8 cellular contexts compared by ENCODE assay signal in the genomic region with DNA sequence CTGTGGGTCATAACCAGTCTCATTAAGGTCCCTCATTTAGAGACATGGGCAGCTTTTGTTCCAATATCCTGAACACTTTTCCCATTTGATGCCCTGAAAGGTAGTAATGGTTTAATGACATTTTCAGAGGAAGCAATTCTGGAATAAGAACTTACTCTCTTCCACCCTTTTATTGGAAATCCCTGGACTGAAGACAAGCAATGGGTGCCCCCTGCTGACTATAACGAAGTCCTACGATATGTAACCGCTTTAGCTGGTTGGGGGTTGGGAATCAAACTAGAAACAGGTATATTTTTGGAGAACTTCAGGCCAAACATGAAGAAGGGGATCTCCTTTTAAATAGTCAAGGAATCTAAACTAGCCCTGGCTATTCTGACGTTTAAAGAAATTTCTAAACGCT. TPM values are rescaled to one million over a fixed set of nuclear protein-coding genes. Genes with fewer than 3 reads are reported as not detected.
A peak's percentile ranks its signal among the peaks of the same experiment; 100 is the strongest.
DNase-seq lines count a peak whose midpoint lies in the region; ATAC-seq, FAIRE-seq and TF ChIP-seq lines count a peak whose summit lies in the region.

No MANE protein-coding gene starts in this region.

- no peak overlapping the region for H4K91ac ChIP-seq in H1 (replicated peaks; ENCODE audit: insufficient read length, low read length)

- no peak overlapping the region for H3K56ac ChIP-seq in H1 (replicated peaks; ENCODE audit: insufficient read length, low read depth, low read length)

- no peaks in the 10 kb centered on the region for H3K4me1 ChIP-seq in H1 (replicated peaks in 1 of 4; ENCODE audit: control insufficient read depth in 3 of 4, insufficient read depth in 4 of 4, low read length in 3 of 4)

- H2BK120ac ChIP-seq in H1 (replicated peaks; ENCODE audit: low read depth, low read length): no peak overlapping the region

- peaks cover 2 to 6% of the 10 kb centered on the region in 2 experiments for H4K20me1 ChIP-seq in H1 (replicated peaks in 1 of 2; ENCODE audit: control insufficient read depth in 1 of 2, insufficient read depth in 2 of 2, low read length in 2 of 2)

- no peak overlapping the region for H2BK5ac ChIP-seq in H1 (ENCODE audit: low read depth, low read length)

- no peak overlapping the region for H3K23ac ChIP-seq in H1 (ENCODE audit: insufficient read length)

- peaks cover 11 to 78% (median 40%) of the 10 kb centered on the region in 4 experiments for H3K36me3 ChIP-seq in H1 (ENCODE audit: control insufficient read depth in 2 of 4, insufficient read depth in 4 of 4, low read length in 3 of 4)

- peak; percentile 50 for DNase-seq in G401 (ENCODE audit: low spot score)
- peak; percentile 43 for DNase-seq in NCI-H460 (ENCODE audit: extremely low read depth, low read depth)
- no peak for DNase-seq in H1 (ENCODE audit: low read depth in 1 of 2, low spot score in 2 of 2)
- peak; percentile 53 for DNase-seq in myocyte (ENCODE audit: low read depth)
- no peak for DNase-seq in lower leg skin (ENCODE audit: low spot score in 2 of 2)
- DNase-seq in activated CD4-positive, alpha-beta T cell treated with anti-CD3 and anti-CD28 coated beads for 48 hours: no peak

- H3K4ac ChIP-seq in H1 (replicated peaks; ENCODE audit: insufficient read length, low read depth, low read length): no peak overlapping the region

- no peak for TF ChIP-seq EP300 in H1 (IDR thresholded peaks at IDR 0.05; ENCODE audit: borderline replicate concordance in 1 of 2, low read depth in 2 of 2, low read length in 2 of 2)

- H4K8ac ChIP-seq in H1 (ENCODE audit: extremely low read depth, insufficient read depth, low read length): no peak overlapping the region

- H4K5ac ChIP-seq in H1 (ENCODE audit: insufficient read length, low read depth, low read length): no peak overlapping the region

- H3K23me2 ChIP-seq in H1 (ENCODE audit: low read depth, low read length): no peaks in the 10 kb centered on the region

- peak; percentile 53 to 64 for TF ChIP-seq RAD21 in H1 (IDR thresholded peaks at IDR 0.05 in 1 of 2, conservative IDR thresholded peaks at IDR 0.05 in 1 of 2; ENCODE audit: low read depth in 2 of 2, low read length in 2 of 2)

- no peak overlapping the region for H3K18ac ChIP-seq in H1 (ENCODE audit: extremely low read depth, low read length)

- TF ChIP-seq POLR2A in H1 (IDR thresholded peaks at IDR 0.05; ENCODE audit: control extremely low read depth in 1 of 2, low read depth in 2 of 2, low read length in 2 of 2) (no peak), lower leg skin (IDR thresholded peaks at IDR 0.05) (no peak)

- POLR2A ChIA-PET in H1 (lab: Charles Lee; ENCODE audit: partially characterized antibody): interaction anchor here (1.1 to 2.6 kb wide), 9 partner anchors 13 to 129 kb away, joined by 3 to 8 read pairs (median 5); no protein-coding TSS in a partner anchor

- no peak overlapping the region for H2AK5ac ChIP-seq in H1 (ENCODE audit: low read depth, low read length)

- 72% methylated on average over 5 of the region's 5 CpGs; no CpG with 5 or more reads in 1 of the 2 experiments for WGBS in H1 (ENCODE audit: extremely low coverage in 1 of 2, insufficient coverage in 1 of 2, insufficient read length in 1 of 2, insufficient replicate concordance in 2 of 2, low coverage in 1 of 2, low lambda C conversion rate in 2 of 2, missing lambda C conversion rate in 1 of 2), 2 experiments
- 58 to 64% methylated on average over 5 of the region's 5 CpGs for WGBS in lower leg skin, 2 donors

- H3K79me2 ChIP-seq in H1 (ENCODE audit: control insufficient read depth in 1 of 2, insufficient read depth in 2 of 2, low read length in 2 of 2): peaks cover 0 to 16% of the 10 kb centered on the region in 2 experiments; a peak in 2 of 4 replicates

- in situ Hi-C loops in G401 (cut with HindIII; ENCODE audit: low sequenced_read_pairs): no loop called here

- no peaks in the 10 kb centered on the region for H3K9me3 ChIP-seq in H1 (ENCODE audit: insufficient read depth in 2 of 2, low read depth in 1 of 2, low read length in 1 of 2)

- H3K27ac ChIP-seq in 22Rv1 (no peak overlapping the region), H1 (ENCODE audit: low read depth, low read length) (no peak overlapping the region)

- no peak overlapping the region for H2BK15ac ChIP-seq in H1 (ENCODE audit: low read length)

- no peak overlapping the region for H3K9ac ChIP-seq in H1 (replicated peaks in 1 of 4; ENCODE audit: extremely low read depth in 1 of 4, low read depth in 3 of 4, low read length in 3 of 4)

- no peak for ATAC-seq in GM19351 (IDR thresholded peaks at IDR 0.05; ENCODE audit: unreplicated experiment)

- H3K4me2 ChIP-seq in H1 (ENCODE audit: insufficient read depth in 1 of 2, low read depth in 2 of 2, low read length in 2 of 2): no peak overlapping the region

- no peak overlapping the region for H3K14ac ChIP-seq in H1 (ENCODE audit: insufficient read length)

- no peak overlapping the region for H2BK12ac ChIP-seq in H1 (ENCODE audit: low read depth, low read length)

- H3K79me1 ChIP-seq in H1 (ENCODE audit: low read depth, low read length): no peaks in the 10 kb centered on the region; the same call in none of the 2 replicates

- TF ChIP-seq CTCF in 22Rv1 (IDR thresholded peaks at IDR 0.05): peak; percentile 83
- TF ChIP-seq CTCF in H1 (IDR thresholded peaks at IDR 0.05; ENCODE audit: control extremely low read depth in 1 of 3, insufficient read depth in 1 of 3, low read depth in 1 of 3, low read length in 3 of 3): peak in 2 of 3 experiments; percentile 52 to 55; a peak in 3 of 4 replicates
- TF ChIP-seq CTCF in lower leg skin (IDR thresholded peaks at IDR 0.05): no peak

- H2AFZ ChIP-seq in H1 (ENCODE audit: low read length): no peak overlapping the region

- intact Hi-C loops in lower leg skin (cut with DNase I; ENCODE audit: low total_unique reads): no loop called here

- H3K4me3 ChIP-seq in H1 (ENCODE audit: extremely low read depth in 1 of 4, insufficient read depth in 2 of 4, low read depth in 3 of 4, low read length in 4 of 4) (no peak overlapping the region), lower leg skin (ENCODE audit: low read depth, poor library complexity, severe bottlenecking) (no peak overlapping the region)

- CTCF ChIA-PET in H1 (lab: Charles Lee; ENCODE audit: partially characterized antibody): interaction anchor here (0.6 to 9.8 kb wide), 20 partner anchors 9 to 1164 kb away, joined by 3 to 145 read pairs (median 4); a partner anchor contains a TSS

- no peaks in the 10 kb centered on the region for H3K27me3 ChIP-seq in H1 (replicated peaks in 1 of 4; ENCODE audit: control insufficient read depth in 3 of 4, extremely low read depth in 1 of 4, insufficient read depth in 3 of 4, low read length in 3 of 4)

- FAIRE-seq in H1 (lab: Jason Lieb, UNC): peak; percentile 69

- H2BK20ac ChIP-seq in H1 (ENCODE audit: low read length): no peak overlapping the region

RNA-seq across cellular contexts. Expression of a gene that starts 20.5 kb away (rescaled TPM):
- 248 and 272 TPM in 2 replicates for total RNA-seq in G401 (2014; rRNA removed; shearing (Covaris generic))
- total RNA-seq in NCI-H460 (2014; rRNA removed; shearing (Covaris generic)): 122 and 140 TPM in 2 replicates
- polyA plus RNA-seq in NCI-H460 (2014; cell fraction: nucleus; rRNA removed): 42.1 and 51.0 TPM in 2 replicates
- 114 and 117 TPM in 2 replicates for total RNA-seq in H1 (2021; fragmentation: NEBNext Ultra II Directional; extraction: Animal tissue kit (Norgen Biotek cat#: 25700))
- 140 and 226 TPM in 2 replicates for polyA plus RNA-seq in H1 (2011; rRNA removed)
- polyA plus RNA-seq in H1 (2011; cell fraction: cytosol; rRNA removed): 160 TPM
- 50.3 TPM for polyA plus RNA-seq in H1 (2011; cell fraction: nucleus; rRNA removed)
- 129 to 246 TPM (median 145 TPM) in 4 replicates for polyA plus RNA-seq in H1 (2012, experiment 1 of 2)
- 27.3 TPM for polyA plus RNA-seq in H1 (2012, experiment 2 of 2)
- 185 TPM for polyA plus RNA-seq in H1 (2013, experiment 1 of 2)
- 206 TPM for polyA plus RNA-seq in H1 (2013, experiment 2 of 2)
- polyA minus RNA-seq in H1 (2011; rRNA and poly(A)+ RNA removed): 25.1 and 38.6 TPM in 2 replicates
- polyA minus RNA-seq in H1 (2011; cell fraction: cytosol; rRNA and poly(A)+ RNA removed): 16.7 TPM
- 25.4 TPM for polyA minus RNA-seq in H1 (2011; cell fraction: nucleus; rRNA and poly(A)+ RNA removed)
- total RNA-seq in myocyte: 71.5 and 75.3 TPM in 2 replicates
- 59.0 TPM for polyA plus RNA-seq in myocyte (2012)
- total RNA-seq in lower leg skin: 10 to 100 TPM; 36.8 to 62.1 (median 59.6) TPM

RNA-seq across cellular contexts. Expression of a gene that starts 20.8 kb away (rescaled TPM):
- 27.8 and 51.5 TPM in 2 replicates for total RNA-seq in G401 (2014; rRNA removed; shearing (Covaris generic))
- total RNA-seq in NCI-H460 (2014; rRNA removed; shearing (Covaris generic)): 32.8 and 37.8 TPM in 2 replicates
- 3.4 and 10.0 TPM in 2 replicates for polyA plus RNA-seq in NCI-H460 (2014; cell fraction: nucleus; rRNA removed)
- 34.1 and 39.0 TPM in 2 replicates for total RNA-seq in H1 (2021; fragmentation: NEBNext Ultra II Directional; extraction: Animal tissue kit (Norgen Biotek cat#: 25700))
- 50.4 and 65.6 TPM in 2 replicates for polyA plus RNA-seq in H1 (2011; rRNA removed)
- polyA plus RNA-seq in H1 (2011; cell fraction: cytosol; rRNA removed): 26.9 TPM
- 33.3 TPM for polyA plus RNA-seq in H1 (2011; cell fraction: nucleus; rRNA removed)
- 53.7 to 58.3 TPM (median 56.2 TPM) in 4 replicates for polyA plus RNA-seq in H1 (2012, experiment 1 of 2)
- 31.6 TPM for polyA plus RNA-seq in H1 (2012, experiment 2 of 2)
- 77.7 TPM for polyA plus RNA-seq in H1 (2013, experiment 1 of 2)
- 93.6 TPM for polyA plus RNA-seq in H1 (2013, experiment 2 of 2)
- polyA minus RNA-seq in H1 (2011; rRNA and poly(A)+ RNA removed): 60.5 and 75.9 TPM in 2 replicates
- polyA minus RNA-seq in H1 (2011; cell fraction: cytosol; rRNA and poly(A)+ RNA removed): 23.1 TPM
- polyA minus RNA-seq in H1 (2011; cell fraction: nucleus; rRNA and poly(A)+ RNA removed): 42.2 TPM
- total RNA-seq in myocyte (8.8 and 12.5 TPM in 2 replicates), lower leg skin (10 to 100 TPM; 10.7 to 21.5 (median 17.8) TPM)
- 38.7 TPM for polyA plus RNA-seq in myocyte (2012)

RNA-seq across cellular contexts. Expression of a gene that starts 32.3 kb away (rescaled TPM):
- total RNA-seq in G401 (2014; rRNA removed; shearing (Covaris generic)): 17.3 and 33.2 TPM in 2 replicates
- total RNA-seq in NCI-H460 (2014; rRNA removed; shearing (Covaris generic)): 25.8 and 32.2 TPM in 2 replicates
- polyA plus RNA-seq in NCI-H460 (2014; cell fraction: nucleus; rRNA removed): 22.4 and 23.6 TPM in 2 replicates
- total RNA-seq in H1 (2021; fragmentation: NEBNext Ultra II Directional; extraction: Animal tissue kit (Norgen Biotek cat#: 25700)): 32.3 and 34.3 TPM in 2 replicates
- polyA plus RNA-seq in H1 (2011; rRNA removed): 14.7 and 18.5 TPM in 2 replicates
- polyA plus RNA-seq in H1 (2011; cell fraction: cytosol; rRNA removed): 13.0 TPM
- polyA plus RNA-seq in H1 (2011; cell fraction: nucleus; rRNA removed): 11.6 TPM
- 25.1 to 28.7 TPM (median 26.4 TPM) in 4 replicates for polyA plus RNA-seq in H1 (2012, experiment 1 of 2)
- polyA plus RNA-seq in H1 (2012, experiment 2 of 2): 14.0 TPM
- 18.1 TPM for polyA plus RNA-seq in H1 (2013, experiment 1 of 2)
- 22.4 TPM for polyA plus RNA-seq in H1 (2013, experiment 2 of 2)
- 9.6 and 13.2 TPM in 2 replicates for polyA minus RNA-seq in H1 (2011; rRNA and poly(A)+ RNA removed)
- 7.6 TPM for polyA minus RNA-seq in H1 (2011; cell fraction: cytosol; rRNA and poly(A)+ RNA removed)
- polyA minus RNA-seq in H1 (2011; cell fraction: nucleus; rRNA and poly(A)+ RNA removed): 9.3 TPM
- total RNA-seq in myocyte (40.4 and 42.4 TPM in 2 replicates), lower leg skin (10 to 100 TPM; 25.8 to 39.3 (median 36.1) TPM)
- 41.5 TPM for polyA plus RNA-seq in myocyte (2012)

RNA-seq across cellular contexts. Expression of a gene that starts 45.7 kb away (rescaled TPM):
- total RNA-seq in G401 (2014; rRNA removed; shearing (Covaris generic)): 0.98 and 1.8 TPM in 2 replicates
- total RNA-seq in NCI-H460 (2014; rRNA removed; shearing (Covaris generic)): not detected in 2 replicates
- polyA plus RNA-seq in NCI-H460 (2014; cell fraction: nucleus; rRNA removed): 0.07 TPM in 1 of 2 replicates, not detected in the other
- 2.6 and 2.7 TPM in 2 replicates for total RNA-seq in H1 (2021; fragmentation: NEBNext Ultra II Directional; extraction: Animal tissue kit (Norgen Biotek cat#: 25700))
- polyA plus RNA-seq in H1 (2011; rRNA removed): 2.8 and 3.3 TPM in 2 replicates
- 3.1 TPM for polyA plus RNA-seq in H1 (2011; cell fraction: cytosol; rRNA removed)
- 7.1 TPM for polyA plus RNA-seq in H1 (2011; cell fraction: nucleus; rRNA removed)
- 2.7 to 3.2 TPM (median 2.9 TPM) in 4 replicates for polyA plus RNA-seq in H1 (2012, experiment 1 of 2)
- 2.0 TPM for polyA plus RNA-seq in H1 (2012, experiment 2 of 2)
- 2.3 TPM for polyA plus RNA-seq in H1 (2013, experiment 1 of 2)
- polyA plus RNA-seq in H1 (2013, experiment 2 of 2): 2.1 TPM
- polyA minus RNA-seq in H1 (2011; rRNA and poly(A)+ RNA removed): 1.5 and 1.6 TPM in 2 replicates
- polyA minus RNA-seq in H1 (2011; cell fraction: cytosol; rRNA and poly(A)+ RNA removed): 2.5 TPM
- polyA minus RNA-seq in H1 (2011; cell fraction: nucleus; rRNA and poly(A)+ RNA removed): 3.5 TPM
- 8.6 and 8.8 TPM in 2 replicates for total RNA-seq in myocyte
- 18.6 TPM for polyA plus RNA-seq in myocyte (2012)
- 1 to 10 TPM; 3.4 to 9.0 (median 5.1) TPM for total RNA-seq in lower leg skin

RNA-seq across cellular contexts. Expression of a gene that starts 54.1 kb away (rescaled TPM):
- total RNA-seq in G401 (2014; rRNA removed; shearing (Covaris generic)): 16.2 and 29.2 TPM in 2 replicates
- total RNA-seq in NCI-H460 (2014; rRNA removed; shearing (Covaris generic)): 1.0 and 2.0 TPM in 2 replicates
- 3.7 and 6.6 TPM in 2 replicates for polyA plus RNA-seq in NCI-H460 (2014; cell fraction: nucleus; rRNA removed)
- total RNA-seq in H1 (2021; fragmentation: NEBNext Ultra II Directional; extraction: Animal tissue kit (Norgen Biotek cat#: 25700)): 15.1 and 18.2 TPM in 2 replicates
- polyA plus RNA-seq in H1 (2011; rRNA removed): 12.1 and 17.6 TPM in 2 replicates
- polyA plus RNA-seq in H1 (2011; cell fraction: cytosol; rRNA removed): 12.0 TPM
- polyA plus RNA-seq in H1 (2011; cell fraction: nucleus; rRNA removed): 42.6 TPM
- polyA plus RNA-seq in H1 (2012, experiment 1 of 2): 10.2 to 20.2 TPM (median 16.6 TPM) in 4 replicates
- polyA plus RNA-seq in H1 (2012, experiment 2 of 2): 7.3 TPM
- 8.2 TPM for polyA plus RNA-seq in H1 (2013, experiment 1 of 2)
- 8.0 TPM for polyA plus RNA-seq in H1 (2013, experiment 2 of 2)
- 12.7 and 17.0 TPM in 2 replicates for polyA minus RNA-seq in H1 (2011; rRNA and poly(A)+ RNA removed)
- polyA minus RNA-seq in H1 (2011; cell fraction: cytosol; rRNA and poly(A)+ RNA removed): 10.0 TPM
- polyA minus RNA-seq in H1 (2011; cell fraction: nucleus; rRNA and poly(A)+ RNA removed): 26.5 TPM
- total RNA-seq in myocyte: 6.2 and 6.6 TPM in 2 replicates
- polyA plus RNA-seq in myocyte (2012): 14.3 TPM
- 1 to 10 TPM in 1 of 4 donors, under 1 TPM in 3; 0.23 to 2.7 (median 0.57) TPM for total RNA-seq in lower leg skin

Comparison
In these comparisons a context has a peak if more than half of its experiments do, and no peak if none do; other contexts are left out.
1. CTCF ChIP-seq: peak in 22Rv1 (single experiment) and H1 (2 of 3); none in lower leg skin (0 of 3).
2. DNase-seq: peak in G401 (single experiment), NCI-H460 (single experiment) and myocyte (single experiment); none in H1 (0 of 2), lower leg skin (0 of 2) and activated CD4-positive, alpha-beta T cell treated with anti-CD3 and anti-CD28 coated beads for 48 hours (single experiment).